Comparison of ENCODE assay signal across 1 cellular context in the genomic region with DNA sequence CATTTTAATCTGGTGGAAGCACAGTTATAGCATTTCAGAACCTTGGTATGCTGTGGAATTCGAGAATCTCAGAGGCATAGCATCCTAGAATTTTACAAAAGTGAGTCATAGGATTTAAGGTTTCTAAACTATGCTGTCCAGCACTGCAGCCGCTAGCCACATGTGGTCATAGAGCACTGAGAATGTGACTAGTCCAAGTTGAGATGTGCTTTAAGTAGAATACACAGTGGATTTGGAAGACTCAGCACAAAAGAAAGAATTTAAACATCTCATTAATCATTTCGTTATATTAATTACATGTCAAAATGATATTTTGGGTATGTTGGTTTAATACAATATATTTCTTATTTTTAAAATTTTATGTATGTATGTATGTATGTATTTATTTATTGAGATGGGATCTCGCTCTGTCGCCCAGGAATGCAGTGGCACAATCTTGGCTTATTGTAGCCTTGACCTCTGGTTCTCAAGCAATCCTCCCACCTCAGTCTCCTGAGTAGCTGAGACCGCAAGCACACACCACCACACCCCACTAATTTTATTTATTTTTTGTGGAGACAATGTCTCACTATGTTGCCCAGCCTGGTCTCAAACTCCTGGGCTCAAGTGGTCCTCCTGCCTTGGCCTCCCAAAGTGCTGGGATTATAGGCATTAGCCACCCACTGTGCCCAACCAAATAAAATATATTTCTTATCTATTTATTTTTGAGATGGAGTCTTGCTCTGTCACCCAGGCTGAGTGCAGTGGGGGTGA.
TF ChIP-seq lines count a peak whose summit lies in the region.

No MANE protein-coding gene starts in this region.

TF ChIP-seq in HCT116, 20 proteins besides CTCF, POLR2A, EP300 and RAD21 (continued from another document):
- TF ChIP-seq, protein P1, sequence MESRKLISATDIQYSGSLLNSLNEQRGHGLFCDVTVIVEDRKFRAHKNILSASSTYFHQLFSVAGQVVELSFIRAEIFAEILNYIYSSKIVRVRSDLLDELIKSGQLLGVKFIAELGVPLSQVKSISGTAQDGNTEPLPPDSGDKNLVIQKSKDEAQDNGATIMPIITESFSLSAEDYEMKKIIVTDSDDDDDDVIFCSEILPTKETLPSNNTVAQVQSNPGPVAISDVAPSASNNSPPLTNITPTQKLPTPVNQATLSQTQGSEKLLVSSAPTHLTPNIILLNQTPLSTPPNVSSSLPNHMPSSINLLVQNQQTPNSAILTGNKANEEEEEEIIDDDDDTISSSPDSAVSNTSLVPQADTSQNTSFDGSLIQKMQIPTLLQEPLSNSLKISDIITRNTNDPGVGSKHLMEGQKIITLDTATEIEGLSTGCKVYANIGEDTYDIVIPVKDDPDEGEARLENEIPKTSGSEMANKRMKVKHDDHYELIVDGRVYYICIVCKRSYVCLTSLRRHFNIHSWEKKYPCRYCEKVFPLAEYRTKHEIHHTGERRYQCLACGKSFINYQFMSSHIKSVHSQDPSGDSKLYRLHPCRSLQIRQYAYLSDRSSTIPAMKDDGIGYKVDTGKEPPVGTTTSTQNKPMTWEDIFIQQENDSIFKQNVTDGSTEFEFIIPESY (IDR thresholded peaks at IDR 0.05; ENCODE audit: extremely low read depth, insufficient replicate concordance, low read length): no peak
- TF ChIP-seq FOSL1 (IDR thresholded peaks at IDR 0.05; ENCODE audit: low read depth): no peak
- TF ChIP-seq SP1 (IDR thresholded peaks at IDR 0.05; ENCODE audit: low read depth): no peak
- no peak for TF ChIP-seq EZH2 (IDR thresholded peaks at IDR 0.05)
- TF ChIP-seq POLR2AphosphoS5 (IDR thresholded peaks at IDR 0.05; ENCODE audit: low read depth, low read length): no peak
